2 cellular contexts compared by ENCODE assay signal in the genomic region with DNA sequence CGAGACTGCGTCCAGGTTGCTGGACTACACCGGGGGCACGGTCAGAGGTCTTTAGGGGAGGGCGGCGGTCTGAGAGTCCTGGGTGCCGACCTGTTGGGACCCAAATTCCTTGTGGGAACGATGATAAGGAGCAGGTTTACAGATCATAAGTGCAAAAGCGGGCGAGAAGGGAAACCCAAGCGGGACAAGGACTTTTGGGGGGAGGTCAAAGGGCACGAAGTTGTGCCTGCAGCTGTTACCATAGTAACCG.
TF ChIP-seq lines count a peak whose summit lies in the region.

No MANE protein-coding gene starts in this region.

TF ChIP-seq in GM12878, 131 proteins besides CTCF, POLR2A, EP300 and RAD21:
- peak; percentile 17; the same call in 1 of the 2 replicates for TF ChIP-seq ATF7 (IDR thresholded peaks at IDR 0.05; ENCODE audit: low read depth)
- peak; percentile 100 for TF ChIP-seq BMI1 (IDR thresholded peaks at IDR 0.05; ENCODE audit: borderline replicate concordance)
- peak; percentile 100 for TF ChIP-seq NR2F1 (conservative IDR thresholded peaks at IDR 0.05)
- TF ChIP-seq BACH1 (IDR thresholded peaks at IDR 0.05; ENCODE audit: borderline replicate concordance): no peak
- peak; percentile 91 for TF ChIP-seq ESRRA (IDR thresholded peaks at IDR 0.05; ENCODE audit: low read length)
- 0 out of 2 replicates have a peak, but pooled peaks have one; percentile 4 for TF ChIP-seq EED (IDR thresholded peaks at IDR 0.05; ENCODE audit: low read depth)
- TF ChIP-seq, protein P1, sequence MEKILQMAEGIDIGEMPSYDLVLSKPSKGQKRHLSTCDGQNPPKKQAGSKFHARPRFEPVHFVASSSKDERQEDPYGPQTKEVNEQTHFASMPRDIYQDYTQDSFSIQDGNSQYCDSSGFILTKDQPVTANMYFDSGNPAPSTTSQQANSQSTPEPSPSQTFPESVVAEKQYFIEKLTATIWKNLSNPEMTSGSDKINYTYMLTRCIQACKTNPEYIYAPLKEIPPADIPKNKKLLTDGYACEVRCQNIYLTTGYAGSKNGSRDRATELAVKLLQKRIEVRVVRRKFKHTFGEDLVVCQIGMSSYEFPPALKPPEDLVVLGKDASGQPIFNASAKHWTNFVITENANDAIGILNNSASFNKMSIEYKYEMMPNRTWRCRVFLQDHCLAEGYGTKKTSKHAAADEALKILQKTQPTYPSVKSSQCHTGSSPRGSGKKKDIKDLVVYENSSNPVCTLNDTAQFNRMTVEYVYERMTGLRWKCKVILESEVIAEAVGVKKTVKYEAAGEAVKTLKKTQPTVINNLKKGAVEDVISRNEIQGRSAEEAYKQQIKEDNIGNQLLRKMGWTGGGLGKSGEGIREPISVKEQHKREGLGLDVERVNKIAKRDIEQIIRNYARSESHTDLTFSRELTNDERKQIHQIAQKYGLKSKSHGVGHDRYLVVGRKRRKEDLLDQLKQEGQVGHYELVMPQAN (conservative IDR thresholded peaks at IDR 0.05): peak; percentile 80
- TF ChIP-seq SMARCA5 (IDR thresholded peaks at IDR 0.05): peak; percentile 94
- TF ChIP-seq BCL11A (IDR thresholded peaks at IDR 0.05; ENCODE audit: low read depth, low read length): 0 out of 2 replicates have a peak, but pooled peaks have one; percentile 1
- TF ChIP-seq, protein P2, sequence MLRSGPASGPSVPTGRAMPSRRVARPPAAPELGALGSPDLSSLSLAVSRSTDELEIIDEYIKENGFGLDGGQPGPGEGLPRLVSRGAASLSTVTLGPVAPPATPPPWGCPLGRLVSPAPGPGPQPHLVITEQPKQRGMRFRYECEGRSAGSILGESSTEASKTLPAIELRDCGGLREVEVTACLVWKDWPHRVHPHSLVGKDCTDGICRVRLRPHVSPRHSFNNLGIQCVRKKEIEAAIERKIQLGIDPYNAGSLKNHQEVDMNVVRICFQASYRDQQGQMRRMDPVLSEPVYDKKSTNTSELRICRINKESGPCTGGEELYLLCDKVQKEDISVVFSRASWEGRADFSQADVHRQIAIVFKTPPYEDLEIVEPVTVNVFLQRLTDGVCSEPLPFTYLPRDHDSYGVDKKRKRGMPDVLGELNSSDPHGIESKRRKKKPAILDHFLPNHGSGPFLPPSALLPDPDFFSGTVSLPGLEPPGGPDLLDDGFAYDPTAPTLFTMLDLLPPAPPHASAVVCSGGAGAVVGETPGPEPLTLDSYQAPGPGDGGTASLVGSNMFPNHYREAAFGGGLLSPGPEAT (IDR thresholded peaks at IDR 0.05; ENCODE audit: low read depth): no peak
- TF ChIP-seq TBL1XR1 (IDR thresholded peaks at IDR 0.05; ENCODE audit: low read depth, low read length): peak; percentile 11; the same call in 1 of the 2 replicates
- TF ChIP-seq NBN (IDR thresholded peaks at IDR 0.05): 0 out of 2 replicates have a peak, but pooled peaks have one; percentile 67
- TF ChIP-seq, protein P3, sequence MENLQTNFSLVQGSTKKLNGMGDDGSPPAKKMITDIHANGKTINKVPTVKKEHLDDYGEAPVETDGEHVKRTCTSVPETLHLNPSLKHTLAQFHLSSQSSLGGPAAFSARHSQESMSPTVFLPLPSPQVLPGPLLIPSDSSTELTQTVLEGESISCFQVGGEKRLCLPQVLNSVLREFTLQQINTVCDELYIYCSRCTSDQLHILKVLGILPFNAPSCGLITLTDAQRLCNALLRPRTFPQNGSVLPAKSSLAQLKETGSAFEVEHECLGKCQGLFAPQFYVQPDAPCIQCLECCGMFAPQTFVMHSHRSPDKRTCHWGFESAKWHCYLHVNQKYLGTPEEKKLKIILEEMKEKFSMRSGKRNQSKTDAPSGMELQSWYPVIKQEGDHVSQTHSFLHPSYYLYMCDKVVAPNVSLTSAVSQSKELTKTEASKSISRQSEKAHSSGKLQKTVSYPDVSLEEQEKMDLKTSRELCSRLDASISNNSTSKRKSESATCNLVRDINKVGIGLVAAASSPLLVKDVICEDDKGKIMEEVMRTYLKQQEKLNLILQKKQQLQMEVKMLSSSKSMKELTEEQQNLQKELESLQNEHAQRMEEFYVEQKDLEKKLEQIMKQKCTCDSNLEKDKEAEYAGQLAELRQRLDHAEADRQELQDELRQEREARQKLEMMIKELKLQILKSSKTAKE (IDR thresholded peaks at IDR 0.05; ENCODE audit: low read depth, poor library complexity, severe bottlenecking): peak; percentile 55
- TF ChIP-seq MTA2 (IDR thresholded peaks at IDR 0.05; ENCODE audit: low read depth): peak; percentile 72
- TF ChIP-seq, protein P4, sequence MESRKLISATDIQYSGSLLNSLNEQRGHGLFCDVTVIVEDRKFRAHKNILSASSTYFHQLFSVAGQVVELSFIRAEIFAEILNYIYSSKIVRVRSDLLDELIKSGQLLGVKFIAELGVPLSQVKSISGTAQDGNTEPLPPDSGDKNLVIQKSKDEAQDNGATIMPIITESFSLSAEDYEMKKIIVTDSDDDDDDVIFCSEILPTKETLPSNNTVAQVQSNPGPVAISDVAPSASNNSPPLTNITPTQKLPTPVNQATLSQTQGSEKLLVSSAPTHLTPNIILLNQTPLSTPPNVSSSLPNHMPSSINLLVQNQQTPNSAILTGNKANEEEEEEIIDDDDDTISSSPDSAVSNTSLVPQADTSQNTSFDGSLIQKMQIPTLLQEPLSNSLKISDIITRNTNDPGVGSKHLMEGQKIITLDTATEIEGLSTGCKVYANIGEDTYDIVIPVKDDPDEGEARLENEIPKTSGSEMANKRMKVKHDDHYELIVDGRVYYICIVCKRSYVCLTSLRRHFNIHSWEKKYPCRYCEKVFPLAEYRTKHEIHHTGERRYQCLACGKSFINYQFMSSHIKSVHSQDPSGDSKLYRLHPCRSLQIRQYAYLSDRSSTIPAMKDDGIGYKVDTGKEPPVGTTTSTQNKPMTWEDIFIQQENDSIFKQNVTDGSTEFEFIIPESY (IDR thresholded peaks at IDR 0.05): no peak
- TF ChIP-seq NR2C2 (IDR thresholded peaks at IDR 0.05; ENCODE audit: borderline replicate concordance, control insufficient read depth, insufficient read length, low read depth): peak; percentile 90

TF ChIP-seq in HepG2, 621 proteins besides CTCF, POLR2A, EP300 and RAD21 (continues in another document):
- TF ChIP-seq PHF21A (CRISPR knock-in tag; IDR thresholded peaks at IDR 0.05) (no peak), ZNF572 (CRISPR knock-in tag; IDR thresholded peaks at IDR 0.05) (0 out of 2 replicates have a peak, but pooled peaks have one; percentile 0), ZNF335 (CRISPR knock-in tag; IDR thresholded peaks at IDR 0.05) (no peak), ZBTB8A (CRISPR knock-in tag; IDR thresholded peaks at IDR 0.05; ENCODE audit: borderline replicate concordance, low read depth) (no peak), ZBTB1 (CRISPR knock-in tag; IDR thresholded peaks at IDR 0.05; ENCODE audit: borderline replicate concordance) (no peak), ZNF580 (CRISPR knock-in tag; IDR thresholded peaks at IDR 0.05; ENCODE audit: borderline replicate concordance, low read depth) (0 out of 2 replicates have a peak, but pooled peaks have one; percentile 19), KIAA2018 (CRISPR knock-in tag; IDR thresholded peaks at IDR 0.05; ENCODE audit: borderline replicate concordance) (no peak), ZNF777 (CRISPR knock-in tag; IDR thresholded peaks at IDR 0.05) (peak; percentile 12; the same call in 1 of the 2 replicates), HNF4A (CRISPR knock-in tag; IDR thresholded peaks at IDR 0.05) (peak; percentile 48; the same call in 1 of the 2 replicates), ZNF629 (CRISPR knock-in tag; conservative IDR thresholded peaks at IDR 0.05) (no peak), GATAD2A (CRISPR knock-in tag; IDR thresholded peaks at IDR 0.05) (no peak; the same call in 1 of the 2 replicates), ZMAT3 (CRISPR knock-in tag; conservative IDR thresholded peaks at IDR 0.05) (peak; percentile 37; the same call in 1 of the 2 replicates), ZNF264 (CRISPR knock-in tag; IDR thresholded peaks at IDR 0.05) (no peak), SCMH1 (CRISPR knock-in tag; IDR thresholded peaks at IDR 0.05; ENCODE audit: borderline replicate concordance) (no peak), REL (CRISPR knock-in tag; conservative IDR thresholded peaks at IDR 0.05) (0 out of 2 replicates have a peak, but pooled peaks have one; percentile 5), ZBTB37 (CRISPR knock-in tag; IDR thresholded peaks at IDR 0.05) (no peak), ZFP37 (CRISPR knock-in tag; IDR thresholded peaks at IDR 0.05; ENCODE audit: borderline replicate concordance) (no peak), HINFP (CRISPR knock-in tag; IDR thresholded peaks at IDR 0.05; ENCODE audit: low read depth) (no peak), RFXAP (CRISPR knock-in tag; IDR thresholded peaks at IDR 0.05; ENCODE audit: borderline replicate concordance) (no peak), ZZZ3 (CRISPR knock-in tag; IDR thresholded peaks at IDR 0.05; ENCODE audit: borderline replicate concordance) (no peak), KDM1A (CRISPR knock-in tag; IDR thresholded peaks at IDR 0.05) (no peak), POLR2G (IDR thresholded peaks at IDR 0.05; ENCODE audit: low read depth, low read length) (no peak; the same call in 1 of the 2 replicates), GTF2F1 (IDR thresholded peaks at IDR 0.05; ENCODE audit: low read length) (no peak)
- TF ChIP-seq, protein P5, sequence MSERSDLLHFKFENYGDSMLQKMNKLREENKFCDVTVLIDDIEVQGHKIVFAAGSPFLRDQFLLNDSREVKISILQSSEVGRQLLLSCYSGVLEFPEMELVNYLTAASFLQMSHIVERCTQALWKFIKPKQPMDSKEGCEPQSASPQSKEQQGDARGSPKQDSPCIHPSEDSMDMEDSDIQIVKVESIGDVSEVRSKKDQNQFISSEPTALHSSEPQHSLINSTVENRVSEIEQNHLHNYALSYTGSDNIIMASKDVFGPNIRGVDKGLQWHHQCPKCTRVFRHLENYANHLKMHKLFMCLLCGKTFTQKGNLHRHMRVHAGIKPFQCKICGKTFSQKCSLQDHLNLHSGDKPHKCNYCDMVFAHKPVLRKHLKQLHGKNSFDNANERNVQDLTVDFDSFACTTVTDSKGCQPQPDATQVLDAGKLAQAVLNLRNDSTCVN (CRISPR knock-in tag; IDR thresholded peaks at IDR 0.05; ENCODE audit: borderline replicate concordance): 0 out of 2 replicates have a peak, but pooled peaks have one; percentile 2
